In genomic region chr2:56133931-56134629, GRCh38 we compare ENCODE assay signal across 14 cellular contexts. TPM values are rescaled to one million over a fixed set of nuclear protein-coding genes. Genes with fewer than 3 reads are reported as not detected.
"Had no signal": no experiment of that assay in that cellular context is flagged by ENCODE, and none has a peak within 500 bp of the region (broad histone marks: within the 10 kb centered on the region; RNA-seq: fewer than 3 reads in every experiment).

No MANE protein-coding gene starts in this region.

- H2AFZ ChIP-seq: hepatocyte had no signal

- H3K4me2 ChIP-seq: hepatocyte had no signal

- H3K27ac ChIP-seq: foreskin keratinocyte, hepatocyte, ovary, testis, upper lobe of right lung had no signal

- H3K4me1 ChIP-seq: foreskin keratinocyte, testis, upper lobe of right lung had no signal

- DNase-seq: activated CD4-positive, alpha-beta T cell treated with anti-CD3 and anti-CD28 coated beads for 1 hour; activated CD4-positive, alpha-beta T cell treated with anti-CD3 and anti-CD28 coated beads, Interleukin-2, amount 50 U/mL, for 48 hours; activated effector memory CD4-positive, alpha-beta T cell treated with anti-CD3 and anti-CD28 coated beads, Interleukin-2, amount 50 U/mL, for 16 hours; activated T-cell treated with anti-CD3 and anti-CD28 coated beads, Interleukin-2, amount 50 U/mL, for 4 hours; amygdala; foreskin keratinocyte; kidney; left ventricle myocardium superior; ovary; stimulated activated CD4-positive, alpha-beta T cell treated with anti-CD3 and anti-CD28 coated beads, Interleukin-15, amount 100 ng/mL, for 24 hours; stimulated activated CD4-positive, alpha-beta T cell treated with anti-CD3 and anti-CD28 coated beads, Interleukin-4, amount 100 ng/mL, for 24 hours; testis; upper lobe of right lung had no signal

- H3K4me3 ChIP-seq: hepatocyte, ovary, testis, upper lobe of right lung had no signal

- H3K9me3 ChIP-seq: ovary, testis, upper lobe of right lung had no signal

- H3K79me2 ChIP-seq: hepatocyte had no signal

- H3K27me3 ChIP-seq: foreskin keratinocyte, hepatocyte, ovary, testis, upper lobe of right lung had no signal

- H3K36me3 ChIP-seq: ovary, upper lobe of right lung had no signal

- ATAC-seq: activated T-cell treated with anti-CD3 and anti-CD28 coated beads, Interleukin-2, amount 50 U/mL, for 4 hours; left ventricle myocardium superior had no signal

RNA-seq across cellular contexts. Expression of gene CCDC85A, which starts 49.7 kb away (rescaled TPM):
- total RNA-seq: activated T-cell treated with anti-CD3 and anti-CD28 coated beads, Interleukin-2, amount 50 U/mL, for 4 hours had no signal
